ENCODE assay signal across 8 cellular contexts in genomic region chr12:116863275-116863767, GRCh38. TPM values are rescaled to one million over a fixed set of nuclear protein-coding genes. Genes with fewer than 3 reads are reported as not detected.
A peak's percentile ranks its signal among the peaks of the same experiment; 100 is the strongest.
DNase-seq lines count a peak whose midpoint lies in the region; ATAC-seq and TF ChIP-seq lines count a peak whose summit lies in the region.

No MANE protein-coding gene starts in this region.

- POLR2A ChIA-PET in MCF 10A (lab: Yijun Ruan, JAX): interaction anchor here (0.6 kb wide), 1 partner anchor 48 kb away, joined by 3 read pairs; no protein-coding TSS in a partner anchor

- H3K4me3 ChIP-seq in breast epithelium (no peak overlapping the region), OCI-LY1 (ENCODE audit: low read depth, low read length, poor library complexity, severe bottlenecking) (no peak overlapping the region), upper lobe of left lung (no peak overlapping the region)

- no peak overlapping the region for H3K27ac Mint-ChIP-seq in MCF 10A (ENCODE audit: low read depth, unreplicated experiment)

- H3K9me2 ChIP-seq in OCI-LY1 (ENCODE audit: low read depth, low read length): no peaks in the 10 kb centered on the region

- WGBS in upper lobe of left lung, 2 donors: 44 to 47% methylated on average over 6 of the region's 6 CpGs

- H3K9ac ChIP-seq in OCI-LY1 (ENCODE audit: low read length): no peak overlapping the region

- peak in 1 of 2 donors; percentile 58 for ATAC-seq in upper lobe of left lung (ENCODE audit: low FRiP score in 2 of 2)

- H3K4me2 ChIP-seq in OCI-LY1 (ENCODE audit: low read length): no peak overlapping the region

- DNase-seq in MCF 10A (ENCODE audit: unreplicated experiment) (no peak), breast epithelium (ENCODE audit: low spot score in 2 of 2) (no peak), fibroblast of the conjunctiva (ENCODE audit: low read depth) (peak; percentile 18), upper lobe of left lung (no peak), caudate nucleus (lab: John Stamatoyannopoulos, UW) (no peak), KG1 (lab: John Stamatoyannopoulos, UW) (no peak), head of caudate nucleus (no peak)

- H3K27ac ChIP-seq in breast epithelium (no peak overlapping the region), OCI-LY1 (ENCODE audit: low read depth, low read length, poor library complexity, severe bottlenecking) (peak overlapping the region; percentile 13), upper lobe of left lung (no peak overlapping the region), caudate nucleus (ENCODE audit: low read depth, low read length) (no peak overlapping the region)

- H3K4me3 Mint-ChIP-seq in MCF 10A (ENCODE audit: unreplicated experiment): no peak overlapping the region

- H3K9me3 Mint-ChIP-seq in MCF 10A (ENCODE audit: unreplicated experiment): no peaks in the 10 kb centered on the region

- TF ChIP-seq EP300 in upper lobe of left lung (IDR thresholded peaks at IDR 0.05): no peak

- H3K27me3 Mint-ChIP-seq in MCF 10A (ENCODE audit: insufficient read depth, unreplicated experiment): no peaks in the 10 kb centered on the region

- no TSS peak for BruUV-seq in MCF 10A (replicated peaks; lab: Mats Ljungman, UMichigan)

- no peak overlapping the region for H2AFZ ChIP-seq in OCI-LY1 (ENCODE audit: low read length)

- H3K27me3 ChIP-seq in breast epithelium: no peaks in the 10 kb centered on the region
- H3K27me3 ChIP-seq in OCI-LY1 (ENCODE audit: insufficient read depth, low read length): no peaks in the 10 kb centered on the region
- no peaks in the 10 kb centered on the region for H3K27me3 ChIP-seq in upper lobe of left lung

- no peaks in the 10 kb centered on the region for H4K20me1 ChIP-seq in OCI-LY1 (ENCODE audit: insufficient read depth, low read length)

- TF ChIP-seq POLR2A in breast epithelium (IDR thresholded peaks at IDR 0.05): no peak
- no peak for TF ChIP-seq POLR2A in upper lobe of left lung (IDR thresholded peaks at IDR 0.05)

- no peaks in the 10 kb centered on the region for H3K9me3 ChIP-seq in breast epithelium
- no peaks in the 10 kb centered on the region for H3K9me3 ChIP-seq in OCI-LY1 (ENCODE audit: low read length)
- H3K9me3 ChIP-seq in upper lobe of left lung: no peaks in the 10 kb centered on the region

- peaks cover 16% of the 10 kb centered on the region for H3K4me1 Mint-ChIP-seq in MCF 10A (ENCODE audit: insufficient read depth, unreplicated experiment)

- intact Hi-C loops in MCF 10A (cut with micrococcal nuclease): no loop called here
- intact Hi-C loops in breast epithelium (cut with DNase I; ENCODE audit: low total_unique reads): no loop called here
- intact Hi-C loops in head of caudate nucleus (cut with DNase I): no loop called here

- TF ChIP-seq CTCF in MCF 10A (IDR thresholded peaks at IDR 0.05; ENCODE audit: unreplicated experiment): peak; percentile 30
- no peak for TF ChIP-seq CTCF in breast epithelium (IDR thresholded peaks at IDR 0.05)
- peak; percentile 98 for TF ChIP-seq CTCF in OCI-LY1 (IDR thresholded peaks at IDR 0.05; ENCODE audit: low read length)
- peak in 4 of 6 experiments; percentile 21 to 33 (median 27) for TF ChIP-seq CTCF in upper lobe of left lung (IDR thresholded peaks at IDR 0.05)

- no peaks in the 10 kb centered on the region for H3K36me3 Mint-ChIP-seq in MCF 10A (ENCODE audit: insufficient read depth, unreplicated experiment)

- no peaks in the 10 kb centered on the region for H3K79me2 ChIP-seq in OCI-LY1 (ENCODE audit: insufficient read depth, low read length)

- H3K36me3 ChIP-seq in breast epithelium (no peaks in the 10 kb centered on the region), OCI-LY1 (ENCODE audit: insufficient read depth, low read length) (peaks cover 62% of the 10 kb centered on the region), upper lobe of left lung (no peaks in the 10 kb centered on the region)

- no peaks in the 10 kb centered on the region for H3F3A ChIP-seq in OCI-LY1 (ENCODE audit: insufficient read depth, low read length)

- CTCF ChIA-PET in MCF 10A (lab: Yijun Ruan, JAX): interaction anchor here (0.6 to 1.0 kb wide), 4 partner anchors 17 to 313 kb away, joined by 3 to 4 read pairs (median 3); no protein-coding TSS in a partner anchor

- no peaks in the 10 kb centered on the region for H3K4me1 ChIP-seq in breast epithelium
- peaks cover 56% of the 10 kb centered on the region for H3K4me1 ChIP-seq in OCI-LY1 (ENCODE audit: insufficient read depth, low read length, severe bottlenecking)
- no peaks in the 10 kb centered on the region for H3K4me1 ChIP-seq in upper lobe of left lung

RNA-seq across cellular contexts. Expression of gene HRK, which starts 17.9 kb away (rescaled TPM):
- total RNA-seq in MCF 10A (2022) (2.6 and 3.0 TPM in 2 replicates), breast epithelium (under 1 TPM; 0.15 to 0.33 (median 0.16) TPM), upper lobe of left lung (under 1 TPM in 3 of 6 donors, not detected in 3; 0.06 to 0.33 (median 0.13) TPM)

RNA-seq across cellular contexts. Expression of gene FBXW8, which starts 47.4 kb away (rescaled TPM):
- total RNA-seq in MCF 10A (2022) (24.2 and 24.8 TPM in 2 replicates), breast epithelium (10 to 100 TPM; 14.9 to 22.3 (median 16.4) TPM), upper lobe of left lung (10 to 100 TPM; 14.7 to 52.4 (median 18.6) TPM)

Comparison
In these comparisons a context has a peak if more than half of its experiments do, and no peak if none do; other contexts are left out.
1. CTCF ChIP-seq: peak in MCF 10A (single experiment), OCI-LY1 (single experiment) and upper lobe of left lung (4 of 6); none in breast epithelium (0 of 3).